In genomic region chr1:97759078-97759477, GRCh38 we compare ENCODE assay signal across 21 cellular contexts.
"Had no signal": no experiment of that assay in that cellular context is flagged by ENCODE, and none has a peak within 500 bp of the region (broad histone marks: within the 10 kb centered on the region; RNA-seq: fewer than 3 reads in every experiment).

No MANE protein-coding gene starts in this region.

- ATAC-seq: activated CD8-positive, alpha-beta T cell treated with anti-CD3 and anti-CD28 coated beads for 36 hours; activated T-helper 17 cell treated with anti-CD3 and anti-CD28 coated beads, Interleukin-2, amount 50 U/mL, for 72 hours; naive thymus-derived CD4-positive, alpha-beta T cell; stimulated activated memory B cell treated with anti-CD40 and anti-IgM and Interleukin-4, amounts not matched to agents 10 μg/mL and 1 μg/mL and 100 μg/mL, for 72 hours had no signal

- H3K27ac ChIP-seq: brain microvascular endothelial cell, coronary artery, ovary, testis had no signal

- H3K9me3 ChIP-seq: ovary, testis had no signal

- H3K27me3 ChIP-seq: brain microvascular endothelial cell, heart right ventricle, ovary, testis had no signal

- DNase-seq: activated CD4-positive, alpha-beta T cell treated with anti-CD3 and anti-CD28 coated beads, Interleukin-2, amount 10 ng/mL, durations not matched to agents 24 days and 14 days; activated CD4-positive, CD25-positive, alpha-beta regulatory T cell; activated CD8-positive, alpha-beta T cell treated with anti-CD3 and anti-CD28 coated beads for 36 hours; activated naive CD4-positive, alpha-beta T cell treated with anti-CD3 and anti-CD28 coated beads for 36 hours; activated T-cell treated with anti-CD3 and anti-CD28 coated beads, Interleukin-2, amount 50 U/mL, for 1 hour; anterior cingulate cortex; brain microvascular endothelial cell; erythroblast; heart right ventricle; immature natural killer cell; mesendoderm; naive thymus-derived CD4-positive, alpha-beta T cell; ovary; stimulated activated CD4-positive, alpha-beta T cell treated with anti-CD3 and anti-CD28 coated beads, Interleukin-4, amount 100 ng/mL, for 1 hour; T-helper 1 cell; T-helper 9 cell; testis had no signal

- H3K36me3 ChIP-seq: brain microvascular endothelial cell, heart right ventricle, ovary had no signal

- H3K4me2 ChIP-seq: smooth muscle cell had no signal

- H3K4me3 ChIP-seq: coronary artery, heart right ventricle, ovary, smooth muscle cell, testis had no signal
